15 cellular contexts compared by ENCODE assay signal in genomic region chr1:96598416-96599168, GRCh38.
DNase-seq lines count a peak whose midpoint lies in the region; ATAC-seq and TF ChIP-seq lines count a peak whose summit lies in the region.
"Had no signal": no experiment of that assay in that cellular context is flagged by ENCODE, and none has a peak within 500 bp of the region (broad histone marks: within the 10 kb centered on the region; RNA-seq: fewer than 3 reads in every experiment).

No MANE protein-coding gene starts in this region.

- intact Hi-C loops in breast epithelium (cut with DNase I; ENCODE audit: low total_unique reads) (no loop called here), Right ventricle myocardium inferior (cut with DNase I) (no loop called here)

- H3K36me3 ChIP-seq in GM23338 (ENCODE audit: insufficient read depth) (no peaks in the 10 kb centered on the region), ectodermal cell (ENCODE audit: control insufficient read depth, insufficient read depth, low read length) (no peaks in the 10 kb centered on the region), breast epithelium (no peaks in the 10 kb centered on the region)
- H3K36me3 ChIP-seq: BE2C, ovary had no signal

- H3K36me3 Mint-ChIP-seq in GM23338 (ENCODE audit: low read depth), result peaks cover under 1% of the 10 kb centered on the region; the same call in 2 of the 3 replicates
- H3K36me3 Mint-ChIP-seq in activated T-helper 17 cell treated with anti-CD3 and anti-CD28 coated beads, Interleukin-2, amount 50 U/mL, for 72 hours (ENCODE audit: low read depth), result no peaks in the 10 kb centered on the region

- no peaks in the 10 kb centered on the region for H3K27me3 ChIP-seq in GM23338 (ENCODE audit: insufficient read depth)
- H3K27me3 ChIP-seq in ectodermal cell (ENCODE audit: control insufficient read depth, insufficient read depth, low read length, poor library complexity, severe bottlenecking), result no peaks in the 10 kb centered on the region
- H3K27me3 ChIP-seq in breast epithelium, result no peaks in the 10 kb centered on the region
- H3K27me3 ChIP-seq: BE2C, ovary had no signal

- H4K20me1 ChIP-seq in GM23338 (replicated peaks; ENCODE audit: insufficient read depth), result no peaks in the 10 kb centered on the region

- H3K4me1 Mint-ChIP-seq in GM23338, result peaks cover 25% of the 10 kb centered on the region
- H3K4me1 Mint-ChIP-seq in activated T-helper 17 cell treated with anti-CD3 and anti-CD28 coated beads, Interleukin-2, amount 50 U/mL, for 72 hours, result no peaks in the 10 kb centered on the region

- H3K9me3 ChIP-seq in ectodermal cell (ENCODE audit: control insufficient read depth, low read length) (no peaks in the 10 kb centered on the region), breast epithelium (no peaks in the 10 kb centered on the region)
- H3K9me3 ChIP-seq: BE2C, ovary had no signal

- H3K4me2 ChIP-seq in GM23338, result no peak overlapping the region

- peaks cover 10% of the 10 kb centered on the region; the same call in 1 of the 2 replicates for H3K4me1 ChIP-seq in GM23338 (ENCODE audit: insufficient read depth)
- peaks cover 15% of the 10 kb centered on the region for H3K4me1 ChIP-seq in ectodermal cell (ENCODE audit: control insufficient read depth, insufficient read depth, low read length)
- H3K4me1 ChIP-seq in breast epithelium, result no peaks in the 10 kb centered on the region
- H3K4me1 ChIP-seq: BE2C had no signal

- H3K27ac Mint-ChIP-seq in GM23338, result no peak overlapping the region
- H3K27ac Mint-ChIP-seq in activated T-helper 17 cell treated with anti-CD3 and anti-CD28 coated beads, Interleukin-2, amount 50 U/mL, for 72 hours, result no peak overlapping the region

- TF ChIP-seq POLR2A in breast epithelium (IDR thresholded peaks at IDR 0.05), result no peak

- no peaks in the 10 kb centered on the region for H3K79me2 ChIP-seq in GM23338 (replicated peaks; ENCODE audit: insufficient read depth)

- no peak overlapping the region for H3K27ac ChIP-seq in GM23338 (ENCODE audit: low read depth)
- peak overlapping the region; percentile 90 for H3K27ac ChIP-seq in ectodermal cell (ENCODE audit: insufficient read depth, low read depth, low read length, poor library complexity, severe bottlenecking)
- no peak overlapping the region for H3K27ac ChIP-seq in breast epithelium
- H3K27ac ChIP-seq: ovary had no signal

- ATAC-seq in GM23338 (no peak), Right ventricle myocardium inferior (no peak)
- ATAC-seq in activated T-helper 17 cell treated with anti-CD3 and anti-CD28 coated beads, Interleukin-2, amount 50 U/mL, for 72 hours (replicated peaks), result no peak

- no peaks in the 10 kb centered on the region for H3K9me2 ChIP-seq in GM23338 (ENCODE audit: insufficient read depth)

- peaks cover 5% of the 10 kb centered on the region for H3K27me3 Mint-ChIP-seq in GM23338 (ENCODE audit: insufficient read depth, low read depth, poor library complexity)
- H3K27me3 Mint-ChIP-seq in activated T-helper 17 cell treated with anti-CD3 and anti-CD28 coated beads, Interleukin-2, amount 50 U/mL, for 72 hours, result peaks cover 7% of the 10 kb centered on the region

- no peak overlapping the region for H3K4me3 Mint-ChIP-seq in GM23338
- no peak overlapping the region for H3K4me3 Mint-ChIP-seq in activated T-helper 17 cell treated with anti-CD3 and anti-CD28 coated beads, Interleukin-2, amount 50 U/mL, for 72 hours

- no peaks in the 10 kb centered on the region for H3F3A ChIP-seq in GM23338 (replicated peaks; ENCODE audit: low read depth)

- H2AFZ ChIP-seq in GM23338, result peak overlapping the region; percentile 86

- WGBS in ectodermal cell, 2 experiments, result 59 to 82% methylated on average over 3 of the region's 4 CpGs

- H3K4me3 ChIP-seq in GM23338 (no peak overlapping the region), ectodermal cell (ENCODE audit: insufficient read depth, low read depth, low read length) (no peak overlapping the region), skeletal muscle cell (ENCODE audit: low read depth, low read length) (no peak overlapping the region), breast epithelium (no peak overlapping the region)
- H3K4me3 ChIP-seq: ovary had no signal

- H3K9me3 Mint-ChIP-seq in GM23338, result peaks cover 3% of the 10 kb centered on the region; the same call in 2 of the 3 replicates
- H3K9me3 Mint-ChIP-seq in activated T-helper 17 cell treated with anti-CD3 and anti-CD28 coated beads, Interleukin-2, amount 50 U/mL, for 72 hours, result no peaks in the 10 kb centered on the region

- DNase-seq in GM23338 (ENCODE audit: low spot score), result no peak
- DNase-seq in left kidney (ENCODE audit: low read depth, low spot score), result peak; percentile 18
- peak; percentile 60 for DNase-seq in skeletal muscle cell (ENCODE audit: low read depth)
- no peak for DNase-seq in OCI-M2 (lab: John Stamatoyannopoulos, UW; ENCODE audit: unreplicated experiment)
- DNase-seq in breast epithelium (ENCODE audit: low spot score in 2 of 2), result no peak
- DNase-seq in Right ventricle myocardium inferior (ENCODE audit: missing footprints), result no peak
- DNase-seq: BE2C; DMS79 treated with DMSO at 0.1 percent for 48 hours; effector memory CD4-positive, alpha-beta T cell; NCI-H226; ovary; stimulated activated CD4-positive, alpha-beta T cell treated with anti-CD3 and anti-CD28 coated beads, Interleukin-1b, Interleukin-23, amount 100 ng/mL, for 48 hours; SW 1271 had no signal

- TF ChIP-seq CTCF in GM23338 (conservative IDR thresholded peaks at IDR 0.05; ENCODE audit: low read depth in 2 of 2), result no peak
- no peak for TF ChIP-seq CTCF in breast epithelium (IDR thresholded peaks at IDR 0.05)

TF ChIP-seq in GM23338, 12 proteins besides CTCF, POLR2A, EP300 and RAD21 (continues in another document):
- TF ChIP-seq ETS1 (IDR thresholded peaks at IDR 0.05) (no peak), EZH2 (IDR thresholded peaks at IDR 0.05; ENCODE audit: low read depth, unreplicated experiment) (no peak), POLR2AphosphoS5 (IDR thresholded peaks at IDR 0.05; ENCODE audit: low read depth) (no peak), ZNF331 (CRISPR knock-in tag; IDR thresholded peaks at IDR 0.05; ENCODE audit: low read depth) (no peak), NANOG (IDR thresholded peaks at IDR 0.05; ENCODE audit: borderline replicate concordance) (no peak), ZNF114 (CRISPR knock-in tag; IDR thresholded peaks at IDR 0.05) (no peak)

Comparison
In these comparisons a context has a peak if more than half of its experiments do, and no peak if none do; other contexts are left out.
1. DNase-seq: peak in left kidney (single experiment) and skeletal muscle cell (single experiment); none in GM23338 (single experiment), OCI-M2 (single experiment), breast epithelium (0 of 2) and Right ventricle myocardium inferior (single experiment).